ENCODE assay signal across 9 cellular contexts in the genomic region with DNA sequence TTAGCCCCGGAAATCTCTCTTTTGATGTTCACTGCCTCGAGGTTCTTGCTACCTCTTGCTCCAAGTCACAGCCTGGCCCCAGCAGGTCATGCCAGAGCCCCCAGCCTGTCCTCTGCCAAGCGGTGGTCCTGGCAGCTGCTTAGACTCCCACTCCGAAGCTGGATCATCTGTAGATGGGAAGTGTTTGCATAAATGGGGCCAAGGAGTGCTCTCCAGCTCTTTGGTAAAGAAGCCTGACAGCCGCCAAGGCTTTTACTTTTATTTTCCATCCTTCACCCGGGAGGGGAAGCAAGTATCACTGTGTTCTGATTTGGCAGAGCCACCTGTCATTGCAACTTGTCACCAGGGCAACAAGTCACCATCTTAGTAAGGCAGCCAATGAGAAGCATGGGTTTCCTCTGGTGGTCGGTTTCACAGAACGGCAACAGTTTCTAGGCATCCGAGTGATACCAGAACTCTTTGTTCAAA. TPM values are rescaled to one million over a fixed set of nuclear protein-coding genes. Genes with fewer than 3 reads are reported as not detected.
DNase-seq lines count a peak whose midpoint lies in the region; ATAC-seq and TF ChIP-seq lines count a peak whose summit lies in the region.
"Had no signal": no experiment of that assay in that cellular context is flagged by ENCODE, and none has a peak within 500 bp of the region (broad histone marks: within the 10 kb centered on the region; RNA-seq: fewer than 3 reads in every experiment).

No MANE protein-coding gene starts in this region.

- TF ChIP-seq CTCF in osteoblast (IDR thresholded peaks at IDR 0.05; ENCODE audit: extremely low read depth, low read depth, low read length): no peak
- TF ChIP-seq CTCF in sigmoid colon (IDR thresholded peaks at IDR 0.05): no peak

- WGBS in sigmoid colon, 2 donors: 29 to 50% methylated on average over 9 of the region's 9 CpGs

- H3K27ac ChIP-seq in osteoblast (ENCODE audit: low read depth, low read length): no peak overlapping the region
- H3K27ac ChIP-seq in sigmoid colon: no peak overlapping the region

- DNase-seq in SIG-M5 treated with dmso at 0.1 percent for 504 hours (lab: John Stamatoyannopoulos, UW; ENCODE audit: unreplicated experiment): peak; percentile 40
- DNase-seq in SIG-M5 (lab: John Stamatoyannopoulos, UW): no peak
- DNase-seq in activated T-cell treated with anti-CD3 and anti-CD28 coated beads for 48 hours (ENCODE audit: low read depth): peak; percentile 30
- peak; percentile 81 for DNase-seq in osteoblast (ENCODE audit: insufficient read length, low spot score, missing footprints)
- no peak for DNase-seq in NCI-H1930 (lab: John Stamatoyannopoulos, UW)
- DNase-seq in sigmoid colon: no peak
- DNase-seq in erythroblast (lab: John Stamatoyannopoulos, UW): no peak

- no peak overlapping the region for H3K4me2 ChIP-seq in osteoblast (ENCODE audit: insufficient read depth, low read length)

- peak; percentile 86 for ATAC-seq in HG03280 (IDR thresholded peaks at IDR 0.05; ENCODE audit: unreplicated experiment)

- intact Hi-C loops in sigmoid colon (cut with DNase I): no loop called here

- H3K4me3 ChIP-seq in osteoblast (ENCODE audit: insufficient read depth, low read length) (no peak overlapping the region), sigmoid colon (no peak overlapping the region)

- no peaks in the 10 kb centered on the region for H4K20me1 ChIP-seq in osteoblast (ENCODE audit: insufficient read depth, low read length)

- H3K36me3 ChIP-seq in osteoblast (ENCODE audit: insufficient read depth, low read length): no peaks in the 10 kb centered on the region
- no peaks in the 10 kb centered on the region for H3K36me3 ChIP-seq in sigmoid colon

- H3K27me3 ChIP-seq in osteoblast (ENCODE audit: insufficient read depth, low read length) (peaks cover 8% of the 10 kb centered on the region), sigmoid colon (peaks cover 0 to 7% (median 6%) of the 10 kb centered on the region in 3 donors)

- H3K4me1 ChIP-seq in osteoblast (ENCODE audit: insufficient read depth, low read length) (no peaks in the 10 kb centered on the region), sigmoid colon (no peaks in the 10 kb centered on the region)

- H2AFZ ChIP-seq in osteoblast (ENCODE audit: low read length): no peak overlapping the region

- no peak for TF ChIP-seq EP300 in sigmoid colon (IDR thresholded peaks at IDR 0.05)

- H3K9me3 ChIP-seq in osteoblast (ENCODE audit: low read depth, low read length) (no peaks in the 10 kb centered on the region), sigmoid colon (no peaks in the 10 kb centered on the region)

- H3K79me2 ChIP-seq in osteoblast (ENCODE audit: insufficient read depth, low read length): no peaks in the 10 kb centered on the region

- TF ChIP-seq POLR2A in sigmoid colon (IDR thresholded peaks at IDR 0.05) (no peak), erythroblast (IDR thresholded peaks at IDR 0.05; ENCODE audit: low read length) (no peak)

RNA-seq across cellular contexts. Expression of gene RETN, which starts 10.6 kb away (rescaled TPM):
- total RNA-seq in osteoblast (not detected in 2 replicates), sigmoid colon (not detected)
- 10 to 100 TPM in 1 of 3 donors, 1 to 10 TPM in 2; 3.6 to 38.1 (median 8.6) TPM for polyA plus RNA-seq in sigmoid colon
- total RNA-seq: glomerular endothelial cell had no signal

RNA-seq across cellular contexts. Expression of gene MCEMP1, which starts 18.6 kb away (rescaled TPM):
- total RNA-seq in osteoblast (not detected in 2 replicates), sigmoid colon (under 1 TPM in 3 of 4 donors, not detected in 1; 0.36 to 0.49 (median 0.41) TPM)
- polyA plus RNA-seq in sigmoid colon: 1 to 10 TPM in 2 of 3 donors, under 1 TPM in 1; 0.51 to 2.8 (median 1.8) TPM
- total RNA-seq: glomerular endothelial cell had no signal

RNA-seq across cellular contexts. Expression of gene STXBP2, which starts 21.3 kb away (rescaled TPM):
- 1.2 and 3.3 TPM in 2 replicates for total RNA-seq in osteoblast
- 1 to 10 TPM; 5.9 to 9.3 (median 7.6) TPM for total RNA-seq in sigmoid colon
- polyA plus RNA-seq in sigmoid colon: 100 to 1,000 TPM; 117 to 163 (median 132) TPM

RNA-seq across cellular contexts. Expression of gene TRAPPC5, which starts 22.4 kb away (rescaled TPM):
- total RNA-seq in osteoblast (23.3 and 26.4 TPM in 2 replicates), sigmoid colon (10 to 100 TPM; 32.8 to 89.6 (median 50.5) TPM)
- 10 to 100 TPM; 55.3 to 75.5 (median 55.9) TPM for polyA plus RNA-seq in sigmoid colon

RNA-seq across cellular contexts. Expression of gene PCP2, which starts 24.7 kb away (rescaled TPM):
- total RNA-seq in osteoblast: not detected in 2 replicates
- not detected for total RNA-seq in sigmoid colon
- 1 to 10 TPM in 1 of 3 donors, not detected in 2; 1.0 TPM for polyA plus RNA-seq in sigmoid colon
- total RNA-seq: glomerular endothelial cell had no signal

Comparison
In these comparisons a context has a peak if more than half of its experiments do, and no peak if none do; other contexts are left out.
1. DNase-seq: peak in SIG-M5 treated with dmso at 0.1 percent for 504 hours (single experiment), activated T-cell treated with anti-CD3 and anti-CD28 coated beads for 48 hours (single experiment) and osteoblast (single experiment); none in SIG-M5 (single experiment), NCI-H1930 (0 of 2), sigmoid colon (single experiment) and erythroblast (0 of 2).